ENCODE assay signal across 17 cellular contexts in the genomic region with DNA sequence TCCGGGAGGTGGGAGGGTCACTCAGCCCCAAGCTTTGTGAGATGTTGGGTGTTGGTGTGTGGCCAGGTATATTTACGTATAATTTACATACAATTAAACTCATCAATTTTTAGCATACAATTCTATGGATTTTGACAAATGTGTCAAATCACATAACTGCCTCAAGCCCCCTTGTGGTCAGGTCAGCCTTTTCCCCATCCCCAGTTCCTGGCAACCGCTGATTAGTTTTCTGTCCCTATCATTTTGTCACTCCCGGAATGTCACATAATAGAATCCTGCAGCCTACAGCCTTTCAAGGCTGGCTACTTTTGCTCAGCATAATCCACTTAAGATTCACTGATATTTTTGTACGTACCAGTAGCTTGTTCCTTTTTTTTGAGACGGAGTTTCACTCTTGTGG. TPM values are rescaled to one million over a fixed set of nuclear protein-coding genes. Genes with fewer than 3 reads are reported as not detected.
DNase-seq lines count a peak whose midpoint lies in the region; ATAC-seq and TF ChIP-seq lines count a peak whose summit lies in the region.
"Had no signal": no experiment of that assay in that cellular context is flagged by ENCODE, and none has a peak within 500 bp of the region (broad histone marks: within the 10 kb centered on the region; RNA-seq: fewer than 3 reads in every experiment).

No MANE protein-coding gene starts in this region.

- 85 to 90% methylated on average over 6 of the region's 6 CpGs for WGBS in lower leg skin, 2 donors

- no peak for ATAC-seq in WTC11
- peak; percentile 23 for ATAC-seq in memory B cell (ENCODE audit: low read depth)
- ATAC-seq in HG03159 (IDR thresholded peaks at IDR 0.05; ENCODE audit: unreplicated experiment): no peak
- ATAC-seq in GM21447 (IDR thresholded peaks at IDR 0.05; ENCODE audit: unreplicated experiment): no peak
- ATAC-seq in GM21723 (IDR thresholded peaks at IDR 0.05; ENCODE audit: unreplicated experiment): no peak

- H3K4me3 Mint-ChIP-seq in WTC11 (no peak overlapping the region), memory B cell (no peak overlapping the region)
- H3K4me3 Mint-ChIP-seq: activated naive CD8-positive, alpha-beta T cell treated with anti-CD3 and anti-CD28 coated beads, Interleukin-2, amount 10 ng/mL, durations not matched to agents 7 days and 5 days; dendritic cell treated with granulocyte-macrophage colony-stimulating factor and Interleukin-4, amounts not matched to agents 40 ng/mL and 50 ng/mL, for 4 days; stimulated activated naive B cell treated with anti-CD40 and anti-IgM and Interleukin-4, amounts not matched to agents 10 μg/mL and 1 μg/mL and 100 μg/mL, for 72 hours had no signal

- H3K27ac Mint-ChIP-seq in WTC11: peak overlapping the region; percentile 44; the same call in 1 of the 2 replicates
- H3K27ac Mint-ChIP-seq in memory B cell: no peak overlapping the region
- H3K27ac Mint-ChIP-seq: dendritic cell treated with granulocyte-macrophage colony-stimulating factor and Interleukin-4, amounts not matched to agents 40 ng/mL and 50 ng/mL, for 4 days; stimulated activated naive B cell treated with anti-CD40 and anti-IgM and Interleukin-4, amounts not matched to agents 10 μg/mL and 1 μg/mL and 100 μg/mL, for 72 hours had no signal

- H3K9me3 Mint-ChIP-seq in WTC11 (peaks cover 27% of the 10 kb centered on the region), memory B cell (peaks cover 6% of the 10 kb centered on the region)

- H3K36me3 Mint-ChIP-seq in WTC11: peaks cover 14% of the 10 kb centered on the region
- peaks cover 4% of the 10 kb centered on the region for H3K36me3 Mint-ChIP-seq in memory B cell

- H3K4me3 ChIP-seq in LNCaP clone FGC (ENCODE audit: low read depth, low read length): no peak overlapping the region
- no peak overlapping the region for H3K4me3 ChIP-seq in lower leg skin (ENCODE audit: low read depth, poor library complexity, severe bottlenecking)
- H3K4me3 ChIP-seq: SK-N-MC had no signal

- H3K4me1 Mint-ChIP-seq in WTC11: peaks cover 8% of the 10 kb centered on the region
- peaks cover 22% of the 10 kb centered on the region for H3K4me1 Mint-ChIP-seq in memory B cell

- intact Hi-C loops in lower leg skin (cut with DNase I; ENCODE audit: low total_unique reads): no loop called here

- DNase-seq in CD1c-positive myeloid dendritic cell (ENCODE audit: extremely low spot score) (peak; percentile 23), LNCaP clone FGC (ENCODE audit: low read depth) (no peak), WTC11 (ENCODE audit: low spot score) (no peak), memory B cell (ENCODE audit: low spot score in 2 of 2) (no peak), lower leg skin (ENCODE audit: low spot score in 2 of 2) (no peak)
- DNase-seq: activated CD4-positive, CD25-positive, alpha-beta regulatory T cell; activated naive CD8-positive, alpha-beta T cell treated with anti-CD3 and anti-CD28 coated beads, Interleukin-2, amount 10 ng/mL, durations not matched to agents 7 days and 5 days; activated T-cell treated with anti-CD3 and anti-CD28 coated beads for 4 hours; C1 segment of cervical spinal cord; NCI-H526 treated with DMSO at 0.1 percent for 48 hours; stimulated activated CD4-positive, alpha-beta T cell treated with anti-CD3 and anti-CD28 coated beads, Interleukin-2, amount 100 ng/mL, for 48 hours; stimulated activated naive B cell treated with anti-CD40 and anti-IgM and Interleukin-4, amounts not matched to agents 10 μg/mL and 1 μg/mL and 100 μg/mL, for 72 hours had no signal

- CTCF ChIA-PET in WTC11 (lab: Charles Lee): interaction anchor here (1.2 to 1.5 kb wide), 6 partner anchors 11 to 165 kb away, joined by 3 to 7 read pairs (median 5); partner anchors contain the start of gene RASD1

- peaks cover 25% of the 10 kb centered on the region for H3K27me3 Mint-ChIP-seq in WTC11 (ENCODE audit: low read depth)
- H3K27me3 Mint-ChIP-seq in memory B cell: no peaks in the 10 kb centered on the region

- TF ChIP-seq CTCF in LNCaP clone FGC (IDR thresholded peaks at IDR 0.05; ENCODE audit: control insufficient read depth, extremely low read depth, insufficient read depth): 0 out of 2 replicates have a peak, but pooled peaks have one; percentile 10
- no peak for TF ChIP-seq CTCF in WTC11 (IDR thresholded peaks at IDR 0.05)
- TF ChIP-seq CTCF in lower leg skin (IDR thresholded peaks at IDR 0.05): no peak

- POLR2A ChIA-PET in WTC11 (lab: Charles Lee): no interaction called here

- no peak for TF ChIP-seq POLR2A in lower leg skin (IDR thresholded peaks at IDR 0.05)

TF ChIP-seq in WTC11, 78 proteins besides CTCF, POLR2A, EP300 and RAD21 (continues in another document):
- no peak for TF ChIP-seq JUN (CRISPR knock-in tag; IDR thresholded peaks at IDR 0.05)
- TF ChIP-seq, protein P1, sequence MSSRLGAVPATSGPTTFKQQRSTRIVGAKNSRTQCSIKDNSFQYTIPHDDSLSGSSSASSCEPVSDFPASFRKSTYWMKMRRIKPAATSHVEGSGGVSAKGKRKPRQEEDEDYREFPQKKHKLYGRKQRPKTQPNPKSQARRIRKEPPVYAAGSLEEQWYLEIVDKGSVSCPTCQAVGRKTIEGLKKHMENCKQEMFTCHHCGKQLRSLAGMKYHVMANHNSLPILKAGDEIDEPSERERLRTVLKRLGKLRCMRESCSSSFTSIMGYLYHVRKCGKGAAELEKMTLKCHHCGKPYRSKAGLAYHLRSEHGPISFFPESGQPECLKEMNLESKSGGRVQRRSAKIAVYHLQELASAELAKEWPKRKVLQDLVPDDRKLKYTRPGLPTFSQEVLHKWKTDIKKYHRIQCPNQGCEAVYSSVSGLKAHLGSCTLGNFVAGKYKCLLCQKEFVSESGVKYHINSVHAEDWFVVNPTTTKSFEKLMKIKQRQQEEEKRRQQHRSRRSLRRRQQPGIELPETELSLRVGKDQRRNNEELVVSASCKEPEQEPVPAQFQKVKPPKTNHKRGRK (CRISPR knock-in tag; IDR thresholded peaks at IDR 0.05; ENCODE audit: borderline replicate concordance): no peak
- TF ChIP-seq ZNF121 (CRISPR knock-in tag; IDR thresholded peaks at IDR 0.05): no peak
- no peak for TF ChIP-seq ZSCAN18 (CRISPR knock-in tag; IDR thresholded peaks at IDR 0.05)
- no peak for TF ChIP-seq E2F4 (CRISPR knock-in tag; IDR thresholded peaks at IDR 0.05; ENCODE audit: borderline replicate concordance, low read depth)
- no peak for TF ChIP-seq TEAD1 (CRISPR knock-in tag; IDR thresholded peaks at IDR 0.05)
- no peak for TF ChIP-seq NFE2L1 (CRISPR knock-in tag; IDR thresholded peaks at IDR 0.05)
- TF ChIP-seq TEAD4 (CRISPR knock-in tag; IDR thresholded peaks at IDR 0.05): no peak
- no peak for TF ChIP-seq NR3C1 (CRISPR knock-in tag; conservative IDR thresholded peaks at IDR 0.05; ENCODE audit: low read depth)
- TF ChIP-seq ATF3 (CRISPR knock-in tag; conservative IDR thresholded peaks at IDR 0.05): no peak
- no peak for TF ChIP-seq ATF1 (CRISPR knock-in tag; IDR thresholded peaks at IDR 0.05)
- no peak for TF ChIP-seq E2F1 (CRISPR knock-in tag; IDR thresholded peaks at IDR 0.05)
- no peak for TF ChIP-seq ZNF232 (CRISPR knock-in tag; IDR thresholded peaks at IDR 0.05)
- no peak for TF ChIP-seq USF2 (CRISPR knock-in tag; IDR thresholded peaks at IDR 0.05)

RNA-seq across cellular contexts. Expression of gene RAI1, which starts 19.4 kb away (rescaled TPM):
- total RNA-seq in WTC11 (2021) (7.3 to 12.7 TPM (median 8.1 TPM) in 3 replicates), lower leg skin (10 to 100 TPM; 19.4 to 38.2 (median 35.3) TPM)
